ENCODE assay signal across 1 cellular context in genomic region chr5:85646641-85647040, GRCh38.
A peak's percentile ranks its signal among the peaks of the same experiment; 100 is the strongest.
TF ChIP-seq lines count a peak whose summit lies in the region.

No MANE protein-coding gene starts in this region.

TF ChIP-seq in K562, 482 proteins besides CTCF, POLR2A, EP300 and RAD21 (continued from another document and continues in another):
- TF ChIP-seq DIDO1 (tag; IDR thresholded peaks at IDR 0.05; ENCODE audit: low read depth), result no peak
- TF ChIP-seq, protein P1, sequence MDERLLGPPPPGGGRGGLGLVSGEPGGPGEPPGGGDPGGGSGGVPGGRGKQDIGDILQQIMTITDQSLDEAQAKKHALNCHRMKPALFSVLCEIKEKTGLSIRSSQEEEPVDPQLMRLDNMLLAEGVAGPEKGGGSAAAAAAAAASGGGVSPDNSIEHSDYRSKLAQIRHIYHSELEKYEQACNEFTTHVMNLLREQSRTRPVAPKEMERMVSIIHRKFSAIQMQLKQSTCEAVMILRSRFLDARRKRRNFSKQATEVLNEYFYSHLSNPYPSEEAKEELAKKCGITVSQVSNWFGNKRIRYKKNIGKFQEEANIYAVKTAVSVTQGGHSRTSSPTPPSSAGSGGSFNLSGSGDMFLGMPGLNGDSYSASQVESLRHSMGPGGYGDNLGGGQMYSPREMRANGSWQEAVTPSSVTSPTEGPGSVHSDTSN (CRISPR knock-in tag; IDR thresholded peaks at IDR 0.05; ENCODE audit: low read depth), result no peak
- TF ChIP-seq, protein P1 (tag; conservative IDR thresholded peaks at IDR 0.05; ENCODE audit: low read depth), result 0 out of 2 replicates have a peak, but pooled peaks have one; percentile 12
- TF ChIP-seq HIVEP1 (CRISPR knock-in tag; IDR thresholded peaks at IDR 0.05), result no peak
- TF ChIP-seq, protein P2, sequence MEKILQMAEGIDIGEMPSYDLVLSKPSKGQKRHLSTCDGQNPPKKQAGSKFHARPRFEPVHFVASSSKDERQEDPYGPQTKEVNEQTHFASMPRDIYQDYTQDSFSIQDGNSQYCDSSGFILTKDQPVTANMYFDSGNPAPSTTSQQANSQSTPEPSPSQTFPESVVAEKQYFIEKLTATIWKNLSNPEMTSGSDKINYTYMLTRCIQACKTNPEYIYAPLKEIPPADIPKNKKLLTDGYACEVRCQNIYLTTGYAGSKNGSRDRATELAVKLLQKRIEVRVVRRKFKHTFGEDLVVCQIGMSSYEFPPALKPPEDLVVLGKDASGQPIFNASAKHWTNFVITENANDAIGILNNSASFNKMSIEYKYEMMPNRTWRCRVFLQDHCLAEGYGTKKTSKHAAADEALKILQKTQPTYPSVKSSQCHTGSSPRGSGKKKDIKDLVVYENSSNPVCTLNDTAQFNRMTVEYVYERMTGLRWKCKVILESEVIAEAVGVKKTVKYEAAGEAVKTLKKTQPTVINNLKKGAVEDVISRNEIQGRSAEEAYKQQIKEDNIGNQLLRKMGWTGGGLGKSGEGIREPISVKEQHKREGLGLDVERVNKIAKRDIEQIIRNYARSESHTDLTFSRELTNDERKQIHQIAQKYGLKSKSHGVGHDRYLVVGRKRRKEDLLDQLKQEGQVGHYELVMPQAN (IDR thresholded peaks at IDR 0.05; ENCODE audit: borderline replicate concordance), result 0 out of 2 replicates have a peak, but pooled peaks have one; percentile 30
- no peak for TF ChIP-seq CHCHD3 (CRISPR knock-in tag; IDR thresholded peaks at IDR 0.05)
- no peak for TF ChIP-seq ATF2 (CRISPR knock-in tag; IDR thresholded peaks at IDR 0.05)
- TF ChIP-seq TAF9B (IDR thresholded peaks at IDR 0.05; ENCODE audit: partially characterized antibody), result no peak
- no peak for TF ChIP-seq ARID2 (IDR thresholded peaks at IDR 0.05)
- no peak for TF ChIP-seq GATA2 (CRISPR knock-in tag; IDR thresholded peaks at IDR 0.05)
- no peak for TF ChIP-seq MAFF (IDR thresholded peaks at IDR 0.05; ENCODE audit: low read length)
- TF ChIP-seq RFX5 (IDR thresholded peaks at IDR 0.05; ENCODE audit: low read depth, low read length), result no peak
- no peak for TF ChIP-seq SAFB (IDR thresholded peaks at IDR 0.05; ENCODE audit: borderline replicate concordance, low read depth, low read length)
- TF ChIP-seq SETDB1 (IDR thresholded peaks at IDR 0.05; ENCODE audit: low read length), result no peak
- no peak for TF ChIP-seq ZNF143 (CRISPR knock-in tag; IDR thresholded peaks at IDR 0.05)
- TF ChIP-seq PRMT5 (CRISPR knock-in tag; IDR thresholded peaks at IDR 0.05), result no peak
- no peak for TF ChIP-seq SRSF1 (IDR thresholded peaks at IDR 0.05; ENCODE audit: low read depth, low read length)
- TF ChIP-seq C11orf30 (IDR thresholded peaks at IDR 0.05; ENCODE audit: low read depth), result no peak
- TF ChIP-seq ADNP (tag; IDR thresholded peaks at IDR 0.05), result no peak
- no peak for TF ChIP-seq ZBTB26 (CRISPR knock-in tag; IDR thresholded peaks at IDR 0.05)
- no peak for TF ChIP-seq RFX7 (CRISPR knock-in tag; IDR thresholded peaks at IDR 0.05)
- peak; percentile 9 for TF ChIP-seq CHD1 (IDR thresholded peaks at IDR 0.05; ENCODE audit: low read length)
- TF ChIP-seq RERE (CRISPR knock-in tag; IDR thresholded peaks at IDR 0.05; ENCODE audit: borderline replicate concordance), result no peak
- TF ChIP-seq CBX3 (IDR thresholded peaks at IDR 0.05; ENCODE audit: borderline replicate concordance in 1 of 2, low read length in 2 of 2), result no peak
- no peak for TF ChIP-seq ZNF583 (CRISPR knock-in tag; IDR thresholded peaks at IDR 0.05)
- TF ChIP-seq ZNF644 (tag; IDR thresholded peaks at IDR 0.05; ENCODE audit: low read depth), result no peak
- TF ChIP-seq ZNF740 (CRISPR knock-in tag; IDR thresholded peaks at IDR 0.05), result no peak
- TF ChIP-seq ZNF740 (tag; IDR thresholded peaks at IDR 0.05), result no peak
- 0 out of 2 replicates have a peak, but pooled peaks have one; percentile 16 for TF ChIP-seq MTA2 (IDR thresholded peaks at IDR 0.05; ENCODE audit: low read depth)
- no peak for TF ChIP-seq ILK (tag; IDR thresholded peaks at IDR 0.05; ENCODE audit: borderline replicate concordance, low read depth)
- no peak for TF ChIP-seq E2F6 (IDR thresholded peaks at IDR 0.05; ENCODE audit: borderline replicate concordance in 1 of 2, extremely low read depth in 1 of 2, insufficient read depth in 1 of 2, insufficient read length in 1 of 2, low read depth in 1 of 2, low read length in 1 of 2, poor library complexity in 1 of 2, severe bottlenecking in 1 of 2)
- TF ChIP-seq HEY1 (CRISPR knock-in tag; IDR thresholded peaks at IDR 0.05; ENCODE audit: borderline replicate concordance), result no peak
- TF ChIP-seq CTBP1 (IDR thresholded peaks at IDR 0.05; ENCODE audit: borderline replicate concordance), result no peak
- TF ChIP-seq SIN3A (IDR thresholded peaks at IDR 0.05; ENCODE audit: borderline replicate concordance in 2 of 2, control insufficient read depth in 1 of 2, low read depth in 2 of 2, low read length in 2 of 2), result peak in 1 of 2 experiments; percentile 23; a peak in 1 of 4 replicates
- no peak for TF ChIP-seq WHSC1 (IDR thresholded peaks at IDR 0.05; ENCODE audit: low read length)
- TF ChIP-seq POLR2G (IDR thresholded peaks at IDR 0.05; ENCODE audit: low read depth, low read length), result no peak
- no peak for TF ChIP-seq ZNF707 (CRISPR knock-in tag; conservative IDR thresholded peaks at IDR 0.05)
- no peak for TF ChIP-seq KAT8 (IDR thresholded peaks at IDR 0.05; ENCODE audit: low read depth)
- TF ChIP-seq HSF4 (CRISPR knock-in tag; IDR thresholded peaks at IDR 0.05; ENCODE audit: borderline replicate concordance), result no peak
- no peak for TF ChIP-seq USF2 (CRISPR knock-in tag; IDR thresholded peaks at IDR 0.05)
- no peak for TF ChIP-seq ILF3 (IDR thresholded peaks at IDR 0.05; ENCODE audit: borderline replicate concordance)
- TF ChIP-seq FOXA1 (IDR thresholded peaks at IDR 0.05; ENCODE audit: borderline replicate concordance), result no peak
- no peak for TF ChIP-seq TRIM25 (IDR thresholded peaks at IDR 0.05; ENCODE audit: borderline replicate concordance)
- TF ChIP-seq THAP12 (CRISPR knock-in tag; IDR thresholded peaks at IDR 0.05), result no peak
